Comparison of ENCODE assay signal across 20 cellular contexts in the genomic region with DNA sequence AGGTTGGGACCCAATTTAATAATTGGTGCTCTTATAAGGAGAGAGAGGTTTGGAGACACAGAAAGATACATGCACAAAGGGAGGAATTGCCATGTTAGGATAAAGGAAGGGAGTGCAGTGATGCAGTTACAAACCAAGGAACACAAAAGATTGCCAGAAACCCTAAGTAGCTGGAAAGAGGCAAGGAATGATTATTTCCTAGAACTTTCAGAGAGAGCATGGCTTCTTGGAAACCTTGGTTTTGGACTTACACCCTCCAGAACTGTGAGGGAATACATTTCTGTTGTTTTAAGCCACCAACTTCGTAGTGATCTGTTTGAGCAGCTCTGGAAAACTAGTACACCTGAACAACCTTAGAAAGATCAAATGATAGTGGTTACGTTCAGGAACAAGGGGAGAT.
"Had no signal": no experiment of that assay in that cellular context is flagged by ENCODE, and none has a peak within 500 bp of the region (broad histone marks: within the 10 kb centered on the region; RNA-seq: fewer than 3 reads in every experiment).

No MANE protein-coding gene starts in this region.

- H3K27me3 Mint-ChIP-seq: natural killer cell treated with Interleukin-12 subunit alpha and Interleukin-12 subunit beta and Interleukin-15 and Interleukin-18, amount 100 ng/mL, for 72 hours had no signal

- H3K4me3 ChIP-seq: dorsolateral prefrontal cortex, hepatocyte, lung, pancreas, sigmoid colon, stomach, tibial nerve, upper lobe of left lung had no signal

- H3K36me3 ChIP-seq: neutrophil, pancreas, sigmoid colon, stomach, thoracic aorta, tibial nerve, upper lobe of left lung had no signal

- DNase-seq: dorsolateral prefrontal cortex; effector CD4-positive, alpha-beta T cell; left colon; pancreas; retina; sigmoid colon; stimulated activated CD4-positive, alpha-beta T cell treated with anti-CD3 and anti-CD28 coated beads, Interleukin-2, amount 100 ng/mL, for 24 hours; stimulated activated CD4-positive, alpha-beta T cell treated with anti-CD3 and anti-CD28 coated beads, Interleukin-4, amount 100 ng/mL, for 24 hours; stimulated activated naive CD4-positive, alpha-beta T cell treated with Interleukin-2 at 50 U/mL for 16 hours; stomach; upper lobe of left lung had no signal

- H3K4me1 ChIP-seq: pancreas, stomach, tibial nerve, upper lobe of left lung had no signal

- H3K4me3 Mint-ChIP-seq: memory B cell; natural killer cell treated with Interleukin-12 subunit alpha and Interleukin-12 subunit beta and Interleukin-15 and Interleukin-18, amount 100 ng/mL, for 72 hours; neural crest cell; stimulated activated effector memory CD8-positive, alpha-beta T cell treated with anti-CD3 and anti-CD28 coated beads, Interleukin-12 subunit alpha, Interleukin-12 subunit beta, amount 100 ng/mL, for 72 hours had no signal

- H3K27ac ChIP-seq: dorsolateral prefrontal cortex, hepatocyte, neutrophil, pancreas, sigmoid colon, stomach, thoracic aorta, tibial nerve, upper lobe of left lung had no signal

- ATAC-seq: left colon; natural killer cell treated with Interleukin-12 subunit alpha and Interleukin-12 subunit beta and Interleukin-15 and Interleukin-18, amount 100 ng/mL, for 72 hours; pancreas; stimulated activated effector memory CD8-positive, alpha-beta T cell treated with anti-CD3 and anti-CD28 coated beads, Interleukin-12 subunit alpha, Interleukin-12 subunit beta, amount 100 ng/mL, for 72 hours had no signal

- H3K27me3 ChIP-seq: dorsolateral prefrontal cortex, hepatocyte, pancreas, sigmoid colon, stomach, tibial nerve, upper lobe of left lung had no signal

- H3K9me3 Mint-ChIP-seq: memory B cell; neural crest cell; stimulated activated effector memory CD8-positive, alpha-beta T cell treated with anti-CD3 and anti-CD28 coated beads, Interleukin-12 subunit alpha, Interleukin-12 subunit beta, amount 100 ng/mL, for 72 hours had no signal

- H3K27ac Mint-ChIP-seq: memory B cell; natural killer cell treated with Interleukin-12 subunit alpha and Interleukin-12 subunit beta and Interleukin-15 and Interleukin-18, amount 100 ng/mL, for 72 hours; stimulated activated effector memory CD8-positive, alpha-beta T cell treated with anti-CD3 and anti-CD28 coated beads, Interleukin-12 subunit alpha, Interleukin-12 subunit beta, amount 100 ng/mL, for 72 hours had no signal

- H3K36me3 Mint-ChIP-seq: memory B cell; natural killer cell treated with Interleukin-12 subunit alpha and Interleukin-12 subunit beta and Interleukin-15 and Interleukin-18, amount 100 ng/mL, for 72 hours; stimulated activated effector memory CD8-positive, alpha-beta T cell treated with anti-CD3 and anti-CD28 coated beads, Interleukin-12 subunit alpha, Interleukin-12 subunit beta, amount 100 ng/mL, for 72 hours had no signal

- H3K9me3 ChIP-seq: neutrophil, pancreas, sigmoid colon, stomach, thoracic aorta, tibial nerve, upper lobe of left lung had no signal

- H3K4me1 Mint-ChIP-seq: memory B cell; neural crest cell; stimulated activated effector memory CD8-positive, alpha-beta T cell treated with anti-CD3 and anti-CD28 coated beads, Interleukin-12 subunit alpha, Interleukin-12 subunit beta, amount 100 ng/mL, for 72 hours had no signal
